In genomic region chr1:36175137-36176095, GRCh38 we compare ENCODE assay signal across 9 cellular contexts. TPM values are rescaled to one million over a fixed set of nuclear protein-coding genes. Genes with fewer than 3 reads are reported as not detected.
DNase-seq lines count a peak whose midpoint lies in the region; TF ChIP-seq lines count a peak whose summit lies in the region.
"Had no signal": no experiment of that assay in that cellular context is flagged by ENCODE, and none has a peak within 500 bp of the region (broad histone marks: within the 10 kb centered on the region; RNA-seq: fewer than 3 reads in every experiment).

No MANE protein-coding gene starts in this region.

- H3K4me3 ChIP-seq in CD4-positive, alpha-beta memory T cell (ENCODE audit: low read length in 2 of 2): no peak overlapping the region
- no peak overlapping the region for H3K4me3 ChIP-seq in neural progenitor cell

- no peak overlapping the region for H3K4me2 ChIP-seq in neural progenitor cell

- POLR2A ChIA-PET in CD4-positive, alpha-beta memory T cell (lab: Charles Lee; ENCODE audit: partially characterized antibody): interaction anchor here (1.0 to 3.6 kb wide), 3 partner anchors 13 to 15 kb away, joined by 3 to 20 read pairs (median 3); no protein-coding TSS in a partner anchor

- CTCF ChIA-PET in CD4-positive, alpha-beta memory T cell (lab: Charles Lee; ENCODE audit: partially characterized antibody): no interaction called here

- no peaks in the 10 kb centered on the region for H3K27me3 ChIP-seq in CD4-positive, alpha-beta memory T cell (ENCODE audit: insufficient read depth, low read length)
- peaks cover 10% of the 10 kb centered on the region for H3K27me3 ChIP-seq in neural progenitor cell

- H3K4me1 ChIP-seq in CD4-positive, alpha-beta memory T cell (ENCODE audit: insufficient read depth, low read length): no peaks in the 10 kb centered on the region
- H3K4me1 ChIP-seq in neural progenitor cell: peaks cover 15% of the 10 kb centered on the region

- peaks cover 0 to 1% (median 0%) of the 10 kb centered on the region in 8 donors for H3K9me3 Mint-ChIP-seq in CD4-positive, alpha-beta memory T cell
- H3K9me3 Mint-ChIP-seq in neural progenitor cell: no peaks in the 10 kb centered on the region

- H3K36me3 ChIP-seq in CD4-positive, alpha-beta memory T cell (ENCODE audit: insufficient read depth, low read length): peaks cover 86% of the 10 kb centered on the region
- peaks cover 8% of the 10 kb centered on the region for H3K36me3 ChIP-seq in neural progenitor cell

- peaks cover under 1% of the 10 kb centered on the region for H3K79me2 ChIP-seq in neural progenitor cell (ENCODE audit: low read depth)

- no peak overlapping the region for H3K9ac ChIP-seq in neural progenitor cell

- H3K4me1 Mint-ChIP-seq in CD4-positive, alpha-beta memory T cell: peaks cover 7 to 13% (median 8%) of the 10 kb centered on the region in 4 donors
- H3K4me1 Mint-ChIP-seq in neural progenitor cell: peaks cover 31% of the 10 kb centered on the region

- peak overlapping the region in 4 of 7 donors; percentile 22 to 81 (median 42) for H3K27ac Mint-ChIP-seq in CD4-positive, alpha-beta memory T cell
- H3K27ac Mint-ChIP-seq in neural progenitor cell: no peak overlapping the region

- TF ChIP-seq CTCF in neural progenitor cell (IDR thresholded peaks at IDR 0.05): no peak

- H4K20me1 ChIP-seq in neural progenitor cell (ENCODE audit: low read depth): peaks cover 95% of the 10 kb centered on the region

- H3K27ac ChIP-seq in CD4-positive, alpha-beta memory T cell (ENCODE audit: low read depth, low read length): peak overlapping the region; percentile 30
- H3K27ac ChIP-seq in neural progenitor cell: no peak overlapping the region

- H3K4me3 Mint-ChIP-seq in CD4-positive, alpha-beta memory T cell: no peak overlapping the region
- H3K4me3 Mint-ChIP-seq in neural progenitor cell: no peak overlapping the region

- no peaks in the 10 kb centered on the region for H3K9me3 ChIP-seq in CD4-positive, alpha-beta memory T cell (ENCODE audit: control insufficient read depth in 1 of 2, low read length in 2 of 2)
- H3K9me3 ChIP-seq in neural progenitor cell (ENCODE audit: low read depth): no peaks in the 10 kb centered on the region

- no peaks in the 10 kb centered on the region for H3K27me3 Mint-ChIP-seq in CD4-positive, alpha-beta memory T cell
- peaks cover 7% of the 10 kb centered on the region for H3K27me3 Mint-ChIP-seq in neural progenitor cell (ENCODE audit: insufficient read depth, low read depth)

- intact Hi-C loops in CD4-positive, alpha-beta memory T cell (cut with micrococcal nuclease): no loop called here

- peaks cover 37% of the 10 kb centered on the region for H3F3A ChIP-seq in neural progenitor cell (ENCODE audit: low read depth)

- H2AFZ ChIP-seq in neural progenitor cell (replicated peaks): no peak overlapping the region

- DNase-seq in CD4-positive, alpha-beta memory T cell: no peak
- peak; percentile 82 for DNase-seq in NAMALWA (ENCODE audit: low spot score)
- DNase-seq in dermis blood vessel endothelial cell: peak; percentile 58
- DNase-seq in myocyte (ENCODE audit: low read depth): peak; percentile 97
- DNase-seq in neural progenitor cell (ENCODE audit: low spot score): no peak
- no peak for DNase-seq in activated gamma-delta T cell (lab: John Stamatoyannopoulos, UW)
- DNase-seq in NK-92 treated with Interleukin-12 subunit alpha and Interleukin-12 subunit beta, amount 100 ng/mL, for 24 hours (lab: John Stamatoyannopoulos, UW): no peak
- no peak for DNase-seq in NCI-H187 treated with DMSO at 0.1 percent for 48 hours (lab: John Stamatoyannopoulos, UW)
- DNase-seq: stimulated activated CD8-positive, alpha-beta memory T cell treated with anti-CD3 and anti-CD28 coated beads, Interleukin-4, amount 100 ng/mL, for 48 hours had no signal

- peaks cover 30 to 68% of the 10 kb centered on the region in 2 donors for H3K36me3 Mint-ChIP-seq in CD4-positive, alpha-beta memory T cell
- peaks cover 40% of the 10 kb centered on the region for H3K36me3 Mint-ChIP-seq in neural progenitor cell

RNA-seq across cellular contexts. Expression of gene MAP7D1, which starts 19.5 kb away (rescaled TPM):
- total RNA-seq in CD4-positive, alpha-beta memory T cell: 100 to 1,000 TPM; 221 to 222 TPM
- 10 to 100 TPM in 1 of 2 donors, 1 to 10 TPM in 1; 4.1 to 68.3 TPM for polyA plus RNA-seq in CD4-positive, alpha-beta memory T cell
- 77.9 and 106 TPM in 2 replicates for total RNA-seq in dermis blood vessel endothelial cell
- 733 and 867 TPM in 2 replicates for total RNA-seq in myocyte
- 256 TPM for polyA plus RNA-seq in myocyte (2012)
- 35.0 and 81.1 TPM in 2 replicates for total RNA-seq in neural progenitor cell (ENCODE audit: low replicate concordance)

RNA-seq across cellular contexts. Expression of gene TRAPPC3, which starts 26.1 kb away (rescaled TPM):
- total RNA-seq in CD4-positive, alpha-beta memory T cell: 10 to 100 TPM; 51.8 to 56.4 TPM
- polyA plus RNA-seq in CD4-positive, alpha-beta memory T cell: 100 to 1,000 TPM; 107 to 190 TPM
- total RNA-seq in dermis blood vessel endothelial cell: 77.8 and 117 TPM in 2 replicates
- total RNA-seq in myocyte: 82.4 and 93.9 TPM in 2 replicates
- 133 TPM for polyA plus RNA-seq in myocyte (2012)
- 44.9 and 69.4 TPM in 2 replicates for total RNA-seq in neural progenitor cell (ENCODE audit: low replicate concordance)

RNA-seq across cellular contexts. Expression of gene THRAP3, which starts 48.8 kb away (rescaled TPM):
- total RNA-seq in CD4-positive, alpha-beta memory T cell: 100 to 1,000 TPM; 127 to 130 TPM
- polyA plus RNA-seq in CD4-positive, alpha-beta memory T cell: 10 to 100 TPM; 58.5 to 98.6 TPM
- total RNA-seq in dermis blood vessel endothelial cell (96.0 and 151 TPM in 2 replicates), myocyte (74.7 and 85.8 TPM in 2 replicates), neural progenitor cell (ENCODE audit: low replicate concordance) (123 and 138 TPM in 2 replicates)
- polyA plus RNA-seq in myocyte (2012): 44.7 TPM

RNA-seq across cellular contexts. Expression of gene COL8A2, which starts 50.4 kb away (rescaled TPM):
- total RNA-seq in CD4-positive, alpha-beta memory T cell: under 1 TPM; 0.25 to 0.26 TPM
- polyA plus RNA-seq in CD4-positive, alpha-beta memory T cell: not detected
- total RNA-seq in dermis blood vessel endothelial cell: 3.0 and 3.2 TPM in 2 replicates
- total RNA-seq in myocyte: 3.2 and 3.9 TPM in 2 replicates
- polyA plus RNA-seq in myocyte (2012): 38.5 TPM
- 0.06 TPM in 1 of 2 replicates, not detected in the other for total RNA-seq in neural progenitor cell (ENCODE audit: low replicate concordance)

Comparison
In these comparisons a context has a peak if more than half of its experiments do, and no peak if none do; other contexts are left out.
1. DNase-seq: peak in NAMALWA (single experiment), dermis blood vessel endothelial cell (single experiment) and myocyte (single experiment); none in CD4-positive, alpha-beta memory T cell (0 of 5), neural progenitor cell (single experiment), activated gamma-delta T cell (single experiment), NK-92 treated with Interleukin-12 subunit alpha and Interleukin-12 subunit beta, amount 100 ng/mL, for 24 hours (single experiment) and NCI-H187 treated with DMSO at 0.1 percent for 48 hours (single experiment).